ENCODE assay signal across 18 cellular contexts in the genomic region with DNA sequence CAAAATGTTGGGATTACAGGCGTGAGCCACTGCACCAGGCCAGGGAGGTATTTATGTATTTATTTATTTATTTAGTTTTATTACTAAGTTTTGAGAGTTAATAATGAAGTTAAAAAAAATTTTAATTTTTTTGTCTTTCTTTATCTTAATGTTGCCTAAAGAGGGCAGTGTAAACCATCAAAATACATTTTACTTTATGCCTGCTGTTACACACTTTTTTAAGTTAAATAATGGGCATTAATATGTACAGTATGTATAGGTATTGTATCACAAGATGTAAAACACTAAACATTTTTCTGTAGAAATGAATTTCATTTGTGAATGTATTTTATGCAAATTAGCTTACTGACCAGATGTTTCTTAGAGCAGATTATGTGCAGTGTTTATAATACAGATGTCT.
DNase-seq lines count a peak whose midpoint lies in the region; ATAC-seq, FAIRE-seq and TF ChIP-seq lines count a peak whose summit lies in the region.
"Had no signal": no experiment of that assay in that cellular context is flagged by ENCODE, and none has a peak within 500 bp of the region (broad histone marks: within the 10 kb centered on the region; RNA-seq: fewer than 3 reads in every experiment).

No MANE protein-coding gene starts in this region.

- H3K4me3 Mint-ChIP-seq in nephron progenitor cell (no peak overlapping the region), T-cell (no peak overlapping the region)
- H3K4me3 Mint-ChIP-seq: brain; T-helper 1 cell treated with Interleukin-12 subunit alpha and Interleukin-12 subunit beta and Interleukin-4 antibody, amounts not matched to agents 30 μg/mL and 1 μg/mL, for 36 hours had no signal

- no peaks in the 10 kb centered on the region for H3K4me1 Mint-ChIP-seq in nephron progenitor cell
- H3K4me1 Mint-ChIP-seq in T-cell = no peaks in the 10 kb centered on the region
- H3K4me1 Mint-ChIP-seq: brain had no signal

- TF ChIP-seq CTCF in D721Med (IDR thresholded peaks at IDR 0.05; ENCODE audit: insufficient read depth, missing control alignments) = peak; percentile 29
- peak; percentile 17 for TF ChIP-seq CTCF in LNCaP clone FGC (IDR thresholded peaks at IDR 0.05; ENCODE audit: control insufficient read depth, extremely low read depth, insufficient read depth)
- no peak for TF ChIP-seq CTCF in bronchial epithelial cell (IDR thresholded peaks at IDR 0.05; ENCODE audit: insufficient read depth, low read length, severe bottlenecking)
- TF ChIP-seq CTCF in nephron progenitor cell (IDR thresholded peaks at IDR 0.05) = peak; percentile 11

- H3K36me3 Mint-ChIP-seq in nephron progenitor cell (ENCODE audit: low read depth) (no peaks in the 10 kb centered on the region), T-cell (no peaks in the 10 kb centered on the region)

- CTCF ChIA-PET in T-cell (lab: Charles Lee) = no interaction called here

- POLR2A ChIA-PET in T-cell (lab: Charles Lee) = no interaction called here

- no peaks in the 10 kb centered on the region for H3K36me3 ChIP-seq in bronchial epithelial cell (ENCODE audit: control insufficient read depth, insufficient read depth, low read length)
- H3K36me3 ChIP-seq: BLaER1 treated with 17β-estradiol and CSF1 and Interleukin-3, amounts not matched to agents 10 nM and 100 nM; left ventricle myocardium inferior; MG63; prostate gland had no signal

- DNase-seq in D721Med (ENCODE audit: insufficient read length, low spot score) = no peak
- DNase-seq in LNCaP clone FGC (ENCODE audit: low read depth) = no peak
- peak; percentile 23 for DNase-seq in bronchial epithelial cell (ENCODE audit: low read depth)
- no peak for DNase-seq in nephron progenitor cell
- no peak for DNase-seq in HPDE6-E6E7 (ENCODE audit: extremely low spot score)
- DNase-seq in SIG-M5 treated with dmso at 0.1 percent for 504 hours (lab: John Stamatoyannopoulos, UW; ENCODE audit: unreplicated experiment) = no peak
- no peak for DNase-seq in T-cell
- DNase-seq: activated CD4-positive, alpha-beta T cell treated with anti-CD3 and anti-CD28 coated beads for 1 hour; DND-41; left ventricle myocardium inferior; MG63; NCI-H2081 had no signal

- no peak for ATAC-seq in GM18867 (IDR thresholded peaks at IDR 0.05; ENCODE audit: unreplicated experiment)
- no peak for ATAC-seq in T-cell (replicated peaks in 1 of 4)

- H3K27me3 Mint-ChIP-seq in nephron progenitor cell (ENCODE audit: low read depth, poor library complexity) (no peaks in the 10 kb centered on the region), T-cell (no peaks in the 10 kb centered on the region)
- H3K27me3 Mint-ChIP-seq: brain had no signal

- H3K4me3 ChIP-seq in LNCaP clone FGC (ENCODE audit: low read depth, low read length) (no peak overlapping the region), bronchial epithelial cell (ENCODE audit: low read depth, low read length) (no peak overlapping the region)
- H3K4me3 ChIP-seq: BLaER1 treated with 17β-estradiol and CSF1 and Interleukin-3, amounts not matched to agents 10 nM and 100 nM; left ventricle myocardium inferior; MG63; prostate gland had no signal

- FAIRE-seq in D721Med (lab: Jason Lieb, UNC) (no peak), bronchial epithelial cell (lab: Jason Lieb, UNC) (no peak)
- FAIRE-seq: HTR-8/SVneo had no signal

- H3K27ac Mint-ChIP-seq in nephron progenitor cell (no peak overlapping the region), T-cell (no peak overlapping the region)
- H3K27ac Mint-ChIP-seq: brain; T-helper 1 cell treated with Interleukin-12 subunit alpha and Interleukin-12 subunit beta and Interleukin-4 antibody, amounts not matched to agents 30 μg/mL and 1 μg/mL, for 36 hours had no signal

- H3K9me3 Mint-ChIP-seq in nephron progenitor cell (no peaks in the 10 kb centered on the region), T-cell (peaks cover 0 to 5% (median 0%) of the 10 kb centered on the region in 3 donors)
- H3K9me3 Mint-ChIP-seq: T-helper 1 cell treated with Interleukin-12 subunit alpha and Interleukin-12 subunit beta and Interleukin-4 antibody, amounts not matched to agents 30 μg/mL and 1 μg/mL, for 36 hours had no signal

- H3K27me3 ChIP-seq in bronchial epithelial cell (ENCODE audit: control insufficient read depth, insufficient read depth, low read length) = no peaks in the 10 kb centered on the region
- H3K27me3 ChIP-seq: BLaER1 treated with 17β-estradiol and CSF1 and Interleukin-3, amounts not matched to agents 10 nM and 100 nM; MG63 had no signal
